Comparison of ENCODE assay signal across 8 cellular contexts in genomic region chr5:176812269-176813259, GRCh38. TPM values are rescaled to one million over a fixed set of nuclear protein-coding genes. Genes with fewer than 3 reads are reported as not detected.
DNase-seq lines count a peak whose midpoint lies in the region; ATAC-seq, FAIRE-seq and TF ChIP-seq lines count a peak whose summit lies in the region.

No MANE protein-coding gene starts in this region.

- TF ChIP-seq POLR2A in heart left ventricle (IDR thresholded peaks at IDR 0.05): no peak

- intact Hi-C loops in heart left ventricle (cut with DNase I) (loop anchor here in 1 of 10 donors (10.0 kb wide), 1 partner anchor 148 kb away; no protein-coding TSS in a partner anchor), Right ventricle myocardium superior (cut with DNase I) (loop anchor here (10.0 kb wide), 1 partner anchor 148 kb away; no protein-coding TSS in a partner anchor)

- DNase-seq in heart left ventricle (no peak), Right ventricle myocardium superior (no peak), OCI-M1 (lab: John Stamatoyannopoulos, UW) (peak; percentile 58), fibroblast of pulmonary artery (ENCODE audit: low read depth) (peak; percentile 27), urothelium cell line (ENCODE audit: low spot score) (peak; percentile 71), NCI-H2081 treated with DMSO at 0.1 percent for 48 hours (lab: John Stamatoyannopoulos, UW) (no peak), ureter (ENCODE audit: low spot score) (no peak)

- H3K27ac ChIP-seq in heart left ventricle: no peak overlapping the region

- TF ChIP-seq CTCF in heart left ventricle (IDR thresholded peaks at IDR 0.05): peak in 11 of 12 donors; percentile 4 to 50 (median 36)
- peak; percentile 49 for TF ChIP-seq CTCF in fibroblast of pulmonary artery (IDR thresholded peaks at IDR 0.05; ENCODE audit: low read length, missing control alignments)

- H3K36me3 ChIP-seq in heart left ventricle: no peaks in the 10 kb centered on the region

- H3K9me3 ChIP-seq in heart left ventricle: no peaks in the 10 kb centered on the region

- H3K4me1 ChIP-seq in heart left ventricle: peaks cover 0 to 30% (median 11%) of the 10 kb centered on the region in 12 donors

- 33 to 39% (median 36%) methylated on average over 26 to 37 of the region's 37 CpGs for WGBS in heart left ventricle, 4 donors

- FAIRE-seq in urothelium cell line (lab: Jason Lieb, UNC): peak; percentile 35

- H3K4me3 ChIP-seq in heart left ventricle (no peak overlapping the region), fibroblast of pulmonary artery (replicated peaks; ENCODE audit: low read depth, low read length) (no peak overlapping the region)

- H3K27me3 ChIP-seq in heart left ventricle: peaks cover 45 to 89% (median 60%) of the 10 kb centered on the region in 9 donors

- peak in 1 of 4 donors; percentile 25 for ATAC-seq in heart left ventricle
- no peak for ATAC-seq in Right ventricle myocardium superior (ENCODE audit: poor library complexity)
- no peak for ATAC-seq in HG03280 (IDR thresholded peaks at IDR 0.05; ENCODE audit: unreplicated experiment)

RNA-seq across cellular contexts. Expression of gene UNC5A, which starts 2.2 kb away (rescaled TPM):
- total RNA-seq in heart left ventricle (under 1 TPM in 4 of 9 donors, not detected in 5; 0.09 to 0.43 (median 0.20) TPM), Right ventricle myocardium superior (0.05 TPM), ureter (not detected)
- not detected for polyA plus RNA-seq in heart left ventricle

Comparison
In these comparisons a context has a peak if more than half of its experiments do, and no peak if none do; other contexts are left out.
1. DNase-seq: peak in OCI-M1 (single experiment), fibroblast of pulmonary artery (single experiment) and urothelium cell line (single experiment); none in heart left ventricle (0 of 5), Right ventricle myocardium superior (single experiment), NCI-H2081 treated with DMSO at 0.1 percent for 48 hours (single experiment) and ureter (single experiment).